6 cellular contexts compared by ENCODE assay signal in the genomic region with DNA sequence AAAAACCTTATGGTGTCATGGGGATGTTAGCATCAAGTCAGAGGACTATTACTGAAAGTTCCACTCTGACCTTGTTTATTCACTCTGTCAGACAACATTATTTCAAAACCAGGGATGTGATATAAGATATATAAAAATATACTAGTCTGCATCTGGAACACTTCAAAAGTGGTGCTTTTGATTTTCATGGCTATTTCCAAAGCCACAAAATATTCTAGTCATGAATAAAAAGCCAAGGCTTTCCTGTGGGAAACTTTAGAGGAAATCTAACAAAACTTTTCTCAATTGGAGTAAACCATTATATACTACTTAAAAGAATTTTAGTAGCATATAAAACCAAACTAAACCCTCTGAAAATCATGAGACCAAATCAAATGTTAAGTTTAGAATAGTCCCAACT.
"Had no signal": no experiment of that assay in that cellular context is flagged by ENCODE, and none has a peak within 500 bp of the region (broad histone marks: within the 10 kb centered on the region; RNA-seq: fewer than 3 reads in every experiment).

No MANE protein-coding gene starts in this region.

- H2AFZ ChIP-seq: GM23248 had no signal

- DNase-seq: GM23248, GOT3, H7, HFFc6 had no signal

- H3K4me1 ChIP-seq: HAP-1 had no signal

- H3K4me3 ChIP-seq: GM23248, HAP-1 had no signal

- H3K36me3 ChIP-seq: HAP-1 had no signal

- H3K9me3 ChIP-seq: HAP-1 had no signal

- H3K27ac ChIP-seq: GM23248, HL-60 had no signal
